In the genomic region with DNA sequence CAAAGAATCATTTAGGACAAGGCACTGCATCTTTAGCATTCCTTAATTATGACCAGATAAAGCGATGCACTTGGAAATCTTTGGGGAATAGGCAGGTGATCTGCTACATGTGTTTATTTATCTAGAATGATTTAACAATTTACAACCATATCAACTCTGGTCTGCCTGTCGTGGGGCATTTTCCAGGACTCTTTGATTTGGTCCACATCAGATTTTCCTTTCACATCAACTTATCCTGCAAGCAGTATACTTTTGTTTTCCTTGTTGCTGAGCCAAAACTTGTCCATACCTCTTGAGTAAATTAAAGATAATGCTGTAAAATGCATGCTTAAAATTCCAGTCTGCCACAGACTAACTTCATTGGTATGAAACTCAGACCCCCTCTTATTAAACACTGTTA, we compare ENCODE assay signal across 22 cellular contexts.
DNase-seq lines count a peak whose midpoint lies in the region; ATAC-seq and TF ChIP-seq lines count a peak whose summit lies in the region.
"Had no signal": no experiment of that assay in that cellular context is flagged by ENCODE, and none has a peak within 500 bp of the region (broad histone marks: within the 10 kb centered on the region; RNA-seq: fewer than 3 reads in every experiment).

No MANE protein-coding gene starts in this region.

- H3K56ac ChIP-seq in IMR-90 (ENCODE audit: extremely low read depth, insufficient read depth, low read length) = no peak overlapping the region

- H2BK5ac ChIP-seq in IMR-90 (ENCODE audit: low read depth, low read length, poor library complexity, severe bottlenecking) = peak overlapping the region; percentile 18

- dilution Hi-C loops in IMR-90 (cut with HindIII; ENCODE audit: low sequenced_read_pairs, unreplicated experiment) = no loop called here

- H2BK20ac ChIP-seq in IMR-90 (ENCODE audit: low read depth, low read length) = peak overlapping the region; percentile 8; the same call in 1 of the 2 replicates

- H3K36me3 Mint-ChIP-seq in chondrocyte (ENCODE audit: low read depth) = no peaks in the 10 kb centered on the region
- H3K36me3 Mint-ChIP-seq in natural killer cell = no peaks in the 10 kb centered on the region
- peaks cover 1% of the 10 kb centered on the region for H3K36me3 Mint-ChIP-seq in endodermal cell (ENCODE audit: low read depth)
- H3K36me3 Mint-ChIP-seq: activated naive CD8-positive, alpha-beta T cell treated with anti-CD3 and anti-CD28 coated beads for 36 hours; stimulated activated memory B cell treated with anti-CD40 and anti-IgM and Interleukin-4, amounts not matched to agents 10 μg/mL and 1 μg/mL and 100 μg/mL, for 72 hours had no signal

- H3K14ac ChIP-seq in IMR-90 (replicated peaks; ENCODE audit: low read depth, low read length) = no peak overlapping the region

- in situ Hi-C loops in IMR-90 (cut with MboI; ENCODE audit: low sequenced_read_pairs) = no loop called here

- H3K9me3 ChIP-seq in IMR-90 (ENCODE audit: control insufficient read depth, insufficient read depth, low read length) = no peaks in the 10 kb centered on the region
- no peaks in the 10 kb centered on the region for H3K9me3 ChIP-seq in osteoblast (ENCODE audit: low read depth, low read length)
- H3K9me3 ChIP-seq in endodermal cell (ENCODE audit: control insufficient read depth, low read length) = no peaks in the 10 kb centered on the region
- H3K9me3 ChIP-seq: sigmoid colon, testis had no signal

- CTCF ChIA-PET in IMR-90 (lab: Yijun Ruan, JAX) = no interaction called here

- no peak overlapping the region for H4K91ac ChIP-seq in IMR-90 (ENCODE audit: insufficient read depth, low read depth, low read length)

- H4K5ac ChIP-seq in IMR-90 (ENCODE audit: low read depth, low read length) = no peak overlapping the region

- H3K27ac ChIP-seq in IMR-90 (ENCODE audit: insufficient read depth, low read length) (no peak overlapping the region), osteoblast (ENCODE audit: low read depth, low read length) (no peak overlapping the region), endodermal cell (ENCODE audit: low read depth, low read length) (no peak overlapping the region)
- H3K27ac ChIP-seq: sigmoid colon, testis, VCaP had no signal

- H3K27me3 ChIP-seq in IMR-90 (ENCODE audit: control insufficient read depth, insufficient read depth, low read length) (no peaks in the 10 kb centered on the region), osteoblast (ENCODE audit: insufficient read depth, low read length) (no peaks in the 10 kb centered on the region), endodermal cell (ENCODE audit: control insufficient read depth, insufficient read depth, low read length, poor library complexity, severe bottlenecking) (no peaks in the 10 kb centered on the region)
- H3K27me3 ChIP-seq: sigmoid colon, testis had no signal

- no peaks in the 10 kb centered on the region for H3K79me1 ChIP-seq in IMR-90 (ENCODE audit: low read depth in 1 of 2, low read length in 2 of 2)

- DNase-seq in Daoy (ENCODE audit: low read depth) (peak; percentile 21), IMR-90 (peak; percentile 65), chondrocyte (ENCODE audit: low spot score) (no peak), osteoblast (ENCODE audit: insufficient read length, low spot score, missing footprints) (no peak), natural killer cell (no peak), endodermal cell (no peak)
- DNase-seq: activated CD4-positive, alpha-beta T cell treated with anti-CD3 and anti-CD28 coated beads, Interleukin-2, amount 50 U/mL, for 1 hour; activated CD8-positive, alpha-beta memory T cell treated with anti-CD3 and anti-CD28 coated beads, Interleukin-2, amount 50 U/mL, for 4 hours; activated naive CD8-positive, alpha-beta T cell treated with anti-CD3 and anti-CD28 coated beads for 36 hours; DMS79; NCI-H1694 treated with DMSO at 0.1 percent for 48 hours; NCI-H748 treated with DMSO at 0.1 percent for 48 hours; nephron progenitor cell; posterior cingulate gyrus; sigmoid colon; testis had no signal

- 0 out of 2 replicates have a peak, but pooled peaks cover 6% of the 10 kb centered on the region for H3K9me1 ChIP-seq in IMR-90 (ENCODE audit: insufficient read depth, low read length)

- no peak overlapping the region for H2AK9ac ChIP-seq in IMR-90 (replicated peaks; ENCODE audit: low read depth, low read length, poor library complexity)

- no TSS peak for BruUV-seq in IMR-90 (replicated peaks; lab: Mats Ljungman, UMichigan)

- H2BK120ac ChIP-seq in IMR-90 (ENCODE audit: low read depth, low read length) = peak overlapping the region; percentile 29; the same call in 1 of the 2 replicates

- H3K4me1 Mint-ChIP-seq in chondrocyte (ENCODE audit: low read depth) = peaks cover 26% of the 10 kb centered on the region
- H3K4me1 Mint-ChIP-seq in natural killer cell = no peaks in the 10 kb centered on the region
- H3K4me1 Mint-ChIP-seq in endodermal cell = peaks cover 9% of the 10 kb centered on the region
- H3K4me1 Mint-ChIP-seq: activated naive CD8-positive, alpha-beta T cell treated with anti-CD3 and anti-CD28 coated beads for 36 hours; stimulated activated memory B cell treated with anti-CD40 and anti-IgM and Interleukin-4, amounts not matched to agents 10 μg/mL and 1 μg/mL and 100 μg/mL, for 72 hours had no signal

- no peak overlapping the region for H2AK5ac ChIP-seq in IMR-90 (ENCODE audit: low read depth, low read length)

- no peak for TF ChIP-seq RAD21 in IMR-90 (IDR thresholded peaks at IDR 0.05; ENCODE audit: low read length)

- no peak overlapping the region for H3K23ac ChIP-seq in IMR-90 (ENCODE audit: low read depth, low read length)

- H3K4me2 ChIP-seq in IMR-90 (ENCODE audit: low read depth, low read length) = peak overlapping the region; percentile 57; the same call in 1 of the 2 replicates
- peak overlapping the region; percentile 67 for H3K4me2 ChIP-seq in osteoblast (ENCODE audit: insufficient read depth, low read length)

- H4K8ac ChIP-seq in IMR-90 (ENCODE audit: low read depth in 2 of 2, low read length in 2 of 2) = no peak overlapping the region

- no peak overlapping the region for H3K18ac ChIP-seq in IMR-90 (ENCODE audit: low read depth, low read length)

- peaks cover 1% of the 10 kb centered on the region; the same call in 1 of the 2 replicates for H3K4me1 ChIP-seq in IMR-90 (ENCODE audit: control insufficient read depth, insufficient read depth, low read length)
- peaks cover 14% of the 10 kb centered on the region for H3K4me1 ChIP-seq in osteoblast (ENCODE audit: insufficient read depth, low read length)
- H3K4me1 ChIP-seq in endodermal cell (ENCODE audit: control insufficient read depth, insufficient read depth, low read length) = peaks cover 11% of the 10 kb centered on the region
- H3K4me1 ChIP-seq: sigmoid colon, testis had no signal

- WGBS in IMR-90 (ENCODE audit: extremely low coverage in 2 of 2, insufficient read length in 1 of 2), 2 experiments = 0% methylated on average over 1 of the region's 2 CpGs; no CpG with 5 or more reads in 1 of the 2 experiments
- 100% methylated on average over 1 to 2 of the region's 2 CpGs for WGBS in endodermal cell (ENCODE audit: insufficient coverage in 1 of 2, insufficient read length in 1 of 2), 2 experiments

- H3K27me3 Mint-ChIP-seq in chondrocyte (ENCODE audit: low read depth) (no peaks in the 10 kb centered on the region), natural killer cell (ENCODE audit: low read depth in 2 of 2) (no peaks in the 10 kb centered on the region), endodermal cell (ENCODE audit: insufficient read depth) (no peaks in the 10 kb centered on the region)
- H3K27me3 Mint-ChIP-seq: stimulated activated memory B cell treated with anti-CD40 and anti-IgM and Interleukin-4, amounts not matched to agents 10 μg/mL and 1 μg/mL and 100 μg/mL, for 72 hours had no signal

- H3K9me3 Mint-ChIP-seq in chondrocyte (ENCODE audit: low read depth) (peaks cover 2% of the 10 kb centered on the region), natural killer cell (peaks cover 0 to 2% of the 10 kb centered on the region in 2 donors), endodermal cell (no peaks in the 10 kb centered on the region)
- H3K9me3 Mint-ChIP-seq: activated naive CD8-positive, alpha-beta T cell treated with anti-CD3 and anti-CD28 coated beads for 36 hours; activated T-helper 2 cell treated with anti-CD3 and anti-CD28 coated beads, Interferon-gamma antibody, Interleukin-2, Interleukin-4, amounts not matched to agents 10 μg/mL and 5 μg/mL and 100 μg/mL, durations not matched to agents 14 hours and 24 hours and 36 hours; nephron progenitor cell; stimulated activated memory B cell treated with anti-CD40 and anti-IgM and Interleukin-4, amounts not matched to agents 10 μg/mL and 1 μg/mL and 100 μg/mL, for 72 hours had no signal

- peak; percentile 70 for ATAC-seq in IMR-90 (ENCODE audit: low read depth)
- no peak for ATAC-seq in GM21360 (IDR thresholded peaks at IDR 0.05; ENCODE audit: unreplicated experiment)
- no peak for ATAC-seq in HG03342 (IDR thresholded peaks at IDR 0.05; ENCODE audit: unreplicated experiment)
- no peak for ATAC-seq in natural killer cell
- ATAC-seq: esophagus mucosa; stimulated activated memory B cell treated with anti-CD40 and anti-IgM and Interleukin-4, amounts not matched to agents 10 μg/mL and 1 μg/mL and 100 μg/mL, for 72 hours had no signal

- POLR2A ChIA-PET in IMR-90 (lab: Charles Lee; ENCODE audit: unreplicated experiment) = no interaction called here

- H3K4ac ChIP-seq in IMR-90 (ENCODE audit: low read depth, low read length) = peak overlapping the region; percentile 4; the same call in 1 of the 2 replicates

- H2BK15ac ChIP-seq in IMR-90 (ENCODE audit: low read depth, low read length) = no peak overlapping the region

- intact Hi-C loops in IMR-90 (cut with micrococcal nuclease) = no loop called here
- intact Hi-C loops in natural killer cell (cut with micrococcal nuclease) = no loop called here

- H3K36me3 ChIP-seq in IMR-90 (ENCODE audit: control insufficient read depth, insufficient read depth, low read length) (no peaks in the 10 kb centered on the region), osteoblast (ENCODE audit: insufficient read depth, low read length) (no peaks in the 10 kb centered on the region), endodermal cell (ENCODE audit: control insufficient read depth, insufficient read depth, low read length) (no peaks in the 10 kb centered on the region)
- H3K36me3 ChIP-seq: sigmoid colon had no signal

- no peak overlapping the region for H3K4me3 ChIP-seq in IMR-90 (ENCODE audit: insufficient read depth, low read depth, low read length)
- H3K4me3 ChIP-seq in osteoblast (ENCODE audit: insufficient read depth, low read length) = no peak overlapping the region
- H3K4me3 ChIP-seq in endodermal cell (ENCODE audit: low read length) = no peak overlapping the region
- H3K4me3 ChIP-seq: sigmoid colon, testis had no signal

- H3K79me2 ChIP-seq in osteoblast (ENCODE audit: insufficient read depth, low read length) = no peaks in the 10 kb centered on the region

- H2AFZ ChIP-seq in IMR-90 (replicated peaks; ENCODE audit: low read length, poor library complexity) = no peak overlapping the region
- no peak overlapping the region for H2AFZ ChIP-seq in osteoblast (ENCODE audit: low read length)

- H4K20me1 ChIP-seq in IMR-90 (ENCODE audit: insufficient read depth, low read length) = no peaks in the 10 kb centered on the region
- no peaks in the 10 kb centered on the region for H4K20me1 ChIP-seq in osteoblast (ENCODE audit: insufficient read depth, low read length)

- no peak overlapping the region for H3K9ac ChIP-seq in IMR-90 (ENCODE audit: low read depth, low read length)
- H3K9ac ChIP-seq in endodermal cell (ENCODE audit: extremely low read depth, low read length, poor library complexity, severe bottlenecking) = no peak overlapping the region

- no peak for TF ChIP-seq POLR2A in IMR-90 (IDR thresholded peaks at IDR 0.05; ENCODE audit: low read depth, low read length)

- TF ChIP-seq CTCF in IMR-90 (conservative IDR thresholded peaks at IDR 0.05; ENCODE audit: low read depth, low read length) (no peak), chondrocyte (IDR thresholded peaks at IDR 0.05) (no peak), osteoblast (IDR thresholded peaks at IDR 0.05; ENCODE audit: extremely low read depth, low read depth, low read length) (no peak), natural killer cell (IDR thresholded peaks at IDR 0.05) (no peak), endodermal cell (conservative IDR thresholded peaks at IDR 0.05) (no peak)

- H3K27ac Mint-ChIP-seq in chondrocyte (ENCODE audit: unreplicated experiment) (peak overlapping the region; percentile 65), natural killer cell (no peak overlapping the region), endodermal cell (no peak overlapping the region)
- H3K27ac Mint-ChIP-seq: activated naive CD8-positive, alpha-beta T cell treated with anti-CD3 and anti-CD28 coated beads for 36 hours; activated T-helper 2 cell treated with anti-CD3 and anti-CD28 coated beads, Interferon-gamma antibody, Interleukin-2, Interleukin-4, amounts not matched to agents 10 μg/mL and 5 μg/mL and 100 μg/mL, durations not matched to agents 14 hours and 24 hours and 36 hours; nephron progenitor cell; stimulated activated memory B cell treated with anti-CD40 and anti-IgM and Interleukin-4, amounts not matched to agents 10 μg/mL and 1 μg/mL and 100 μg/mL, for 72 hours had no signal

- H3K4me3 Mint-ChIP-seq in chondrocyte (ENCODE audit: unreplicated experiment) = no peak overlapping the region
- no peak overlapping the region for H3K4me3 Mint-ChIP-seq in natural killer cell
- H3K4me3 Mint-ChIP-seq in endodermal cell = no peak overlapping the region
- H3K4me3 Mint-ChIP-seq: activated naive CD8-positive, alpha-beta T cell treated with anti-CD3 and anti-CD28 coated beads for 36 hours; nephron progenitor cell; stimulated activated memory B cell treated with anti-CD40 and anti-IgM and Interleukin-4, amounts not matched to agents 10 μg/mL and 1 μg/mL and 100 μg/mL, for 72 hours had no signal

Comparison
In these comparisons a context has a peak if more than half of its experiments do, and no peak if none do; other contexts are left out.
1. DNase-seq: peak in Daoy (single experiment) and IMR-90 (single experiment); none in chondrocyte (single experiment), osteoblast (single experiment), natural killer cell (single experiment) and endodermal cell (single experiment).